In genomic region chr13:88590574-88590973, GRCh38 we compare ENCODE assay signal across 32 cellular contexts.
"Had no signal": no experiment of that assay in that cellular context is flagged by ENCODE, and none has a peak within 500 bp of the region (broad histone marks: within the 10 kb centered on the region; RNA-seq: fewer than 3 reads in every experiment).

No MANE protein-coding gene starts in this region.

- FAIRE-seq: bronchial epithelial cell had no signal

- DNase-seq: activated CD4-positive, alpha-beta memory T cell treated with anti-CD3 and anti-CD28 coated beads, Interleukin-2, amount 10 ng/mL, durations not matched to agents 7 days and 5 days; activated CD4-positive, alpha-beta T cell treated with anti-CD3 and anti-CD28 coated beads for 1 hour; activated CD4-positive, alpha-beta T cell treated with anti-CD3 and anti-CD28 coated beads for 36 hours; activated CD4-positive, alpha-beta T cell treated with anti-CD3 and anti-CD28 coated beads for 48 hours; activated CD4-positive, alpha-beta T cell treated with anti-CD3 and anti-CD28 coated beads, Interleukin-2, amount 10 ng/mL, durations not matched to agents 7 days and 5 days; activated CD4-positive, alpha-beta T cell treated with anti-CD3 and anti-CD28 coated beads, Interleukin-2, amount 50 U/mL, for 48 hours; activated CD4-positive, CD25-positive, alpha-beta regulatory T cell; activated CD8-positive, alpha-beta memory T cell treated with anti-CD3 and anti-CD28 coated beads for 24 hours; activated CD8-positive, alpha-beta memory T cell treated with anti-CD3 and anti-CD28 coated beads, Interleukin-2, amount 10 ng/mL, durations not matched to agents 7 days and 5 days; activated CD8-positive, alpha-beta memory T cell treated with anti-CD3 and anti-CD28 coated beads, Interleukin-2, amount 50 U/mL, for 48 hours; activated CD8-positive, alpha-beta T cell treated with anti-CD3 and anti-CD28 coated beads, Interleukin-2, amount 10 ng/mL, durations not matched to agents 7 days and 5 days; activated effector memory CD4-positive, alpha-beta T cell treated with Interleukin-2 at 50 U/mL for 16 hours; activated gamma-delta T cell; activated naive CD4-positive, alpha-beta T cell treated with anti-CD3 and anti-CD28 coated beads, Interleukin-2, amount 10 ng/mL, durations not matched to agents 7 days and 5 days; activated naive CD4-positive, alpha-beta T cell treated with Interleukin-2 at 50 U/mL for 16 hours; activated naive CD8-positive, alpha-beta T cell treated with anti-CD3 and anti-CD28 coated beads, Interleukin-2, amount 10 ng/mL, durations not matched to agents 7 days and 5 days; activated naive CD8-positive, alpha-beta T cell treated with anti-CD3 and anti-CD28 coated beads, Interleukin-2, amount 50 U/mL, for 24 hours; activated T-cell treated with anti-CD3 and anti-CD28 coated beads, Interleukin-2, amount 50 U/mL, for 24 hours; activated T-cell treated with anti-CD3 and anti-CD28 coated beads, Interleukin-2, amount 50 U/mL, for 48 hours; amygdala; anterior cingulate cortex; caudate nucleus; cerebellar nuclear complex; T-helper 1 cell; T-helper 2 cell; T-helper 9 cell; WERI-Rb-1 had no signal

- H3K4me3 ChIP-seq: ascending aorta, cardiac muscle cell had no signal

- H3K36me3 ChIP-seq: ascending aorta, cardiac muscle cell, WERI-Rb-1 had no signal

- H3K4me1 ChIP-seq: ascending aorta had no signal

- ATAC-seq: activated CD4-positive, alpha-beta T cell treated with anti-CD3 and anti-CD28 coated beads for 36 hours; activated CD4-positive, CD25-positive, alpha-beta regulatory T cell treated with anti-CD3 and anti-CD28 coated beads, Interleukin-2, amount 50 U/mL, for 24 hours; activated CD8-positive, alpha-beta memory T cell treated with anti-CD3 and anti-CD28 coated beads, Interleukin-2, amount 10 ng/mL, durations not matched to agents 7 days and 5 days; activated CD8-positive, alpha-beta T cell treated with anti-CD3 and anti-CD28 coated beads, Interleukin-2, amount 10 ng/mL, durations not matched to agents 7 days and 5 days; activated naive CD8-positive, alpha-beta T cell treated with anti-CD3 and anti-CD28 coated beads, Interleukin-2, amount 50 U/mL, for 24 hours; WTC11 had no signal

- H3K27ac ChIP-seq: ascending aorta, cardiac muscle cell, WERI-Rb-1 had no signal

- H3K27me3 ChIP-seq: ascending aorta, cardiac muscle cell had no signal
